8 cellular contexts compared by ENCODE assay signal in genomic region chr7:54888736-54889082, GRCh38.
A peak's percentile ranks its signal among the peaks of the same experiment; 100 is the strongest.
DNase-seq lines count a peak whose midpoint lies in the region; ATAC-seq and TF ChIP-seq lines count a peak whose summit lies in the region.

No MANE protein-coding gene starts in this region.

- H3K27ac ChIP-seq in muscle layer of duodenum (ENCODE audit: low read length) = no peak overlapping the region

- no peaks in the 10 kb centered on the region for H3K36me3 ChIP-seq in muscle layer of duodenum (ENCODE audit: control insufficient read depth in 1 of 2, insufficient read depth in 2 of 2, low read length in 2 of 2)

- TF ChIP-seq CTCF in fibroblast of pulmonary artery (IDR thresholded peaks at IDR 0.05; ENCODE audit: low read length, missing control alignments) = no peak

- DNase-seq in Right ventricle myocardium superior (no peak), cardiac septum (ENCODE audit: low spot score) (no peak), fibroblast of pulmonary artery (ENCODE audit: low read depth) (no peak), immature natural killer cell (no peak), posterior vena cava (ENCODE audit: low spot score) (no peak), NCI-H1105 treated with DMSO at 0.1 percent for 48 hours (lab: John Stamatoyannopoulos, UW) (no peak)

- intact Hi-C loops in Right ventricle myocardium superior (cut with DNase I) = no loop called here
- intact Hi-C loops in cardiac septum (cut with DNase I) = no loop called here
- intact Hi-C loops in posterior vena cava (cut with DNase I) = no loop called here

- H3K4me1 ChIP-seq in muscle layer of duodenum (ENCODE audit: control insufficient read depth in 1 of 2, insufficient read depth in 2 of 2, low read length in 2 of 2) = no peaks in the 10 kb centered on the region

- H3K9me3 Mint-ChIP-seq in immature natural killer cell = peaks cover 0 to 15% (median 1%) of the 10 kb centered on the region in 6 donors

- H3K9me3 ChIP-seq in muscle layer of duodenum (ENCODE audit: control insufficient read depth in 1 of 2, low read length in 2 of 2) = no peaks in the 10 kb centered on the region

- H3K4me3 ChIP-seq in fibroblast of pulmonary artery (replicated peaks; ENCODE audit: low read depth, low read length) (peak overlapping the region; percentile 41), muscle layer of duodenum (ENCODE audit: low read depth in 1 of 2, low read length in 2 of 2) (peak overlapping the region; percentile 48 to 54)

- no peaks in the 10 kb centered on the region for H3K36me3 Mint-ChIP-seq in immature natural killer cell

- H3K27me3 Mint-ChIP-seq in immature natural killer cell (ENCODE audit: low read depth in 3 of 3) = peaks cover 2 to 7% (median 5%) of the 10 kb centered on the region in 3 donors

- H3K4me1 Mint-ChIP-seq in immature natural killer cell = no peaks in the 10 kb centered on the region

- H3K27me3 ChIP-seq in muscle layer of duodenum (ENCODE audit: low read depth, low read length) = no peaks in the 10 kb centered on the region

- ATAC-seq in Right ventricle myocardium superior (ENCODE audit: poor library complexity) = peak; percentile 56
- no peak for ATAC-seq in HG03135 (IDR thresholded peaks at IDR 0.05; ENCODE audit: unreplicated experiment)

- no peak overlapping the region for H3K27ac Mint-ChIP-seq in immature natural killer cell

- H3K4me3 Mint-ChIP-seq in immature natural killer cell = no peak overlapping the region
